In genomic region chr15:90552162-90552928, GRCh38 we compare ENCODE assay signal across 11 cellular contexts. TPM values are rescaled to one million over a fixed set of nuclear protein-coding genes. Genes with fewer than 3 reads are reported as not detected.
DNase-seq lines count a peak whose midpoint lies in the region; ATAC-seq lines count a peak whose summit lies in the region.
"Had no signal": no experiment of that assay in that cellular context is flagged by ENCODE, and none has a peak within 500 bp of the region (broad histone marks: within the 10 kb centered on the region; RNA-seq: fewer than 3 reads in every experiment).

No MANE protein-coding gene starts in this region.

- ATAC-seq in HG03159 (IDR thresholded peaks at IDR 0.05; ENCODE audit: unreplicated experiment): no peak
- ATAC-seq in GM21367 (IDR thresholded peaks at IDR 0.05; ENCODE audit: unreplicated experiment): no peak
- no peak for ATAC-seq in GM19351 (IDR thresholded peaks at IDR 0.05; ENCODE audit: unreplicated experiment)

- DNase-seq in A172 (ENCODE audit: low spot score): peak; percentile 87
- peak; percentile 99 for DNase-seq in LHCN-M2 (ENCODE audit: low read depth)
- DNase-seq in fibroblast of gingiva (ENCODE audit: low read depth): peak; percentile 90
- peak; percentile 72 for DNase-seq in non-pigmented ciliary epithelial cell (ENCODE audit: low read depth)
- DNase-seq in NCI-H1417 treated with DMSO at 0.1 percent for 48 hours (lab: John Stamatoyannopoulos, UW): no peak
- DNase-seq: activated naive CD4-positive, alpha-beta T cell treated with anti-CD3 and anti-CD28 coated beads for 36 hours; NCI-H1930; T-helper 2 cell had no signal

RNA-seq across cellular contexts. Expression of gene CRTC3, which starts 22.6 kb away (rescaled TPM):
- total RNA-seq in A172 (2014; rRNA removed; shearing (Covaris generic)): 10.3 and 14.0 TPM in 2 replicates
- 14.8 and 17.0 TPM in 2 replicates for total RNA-seq in LHCN-M2 (2014; rRNA removed)
- polyA plus RNA-seq in LHCN-M2 (2012): 16.4 TPM
